ENCODE assay signal across 2 cellular contexts in the genomic region with DNA sequence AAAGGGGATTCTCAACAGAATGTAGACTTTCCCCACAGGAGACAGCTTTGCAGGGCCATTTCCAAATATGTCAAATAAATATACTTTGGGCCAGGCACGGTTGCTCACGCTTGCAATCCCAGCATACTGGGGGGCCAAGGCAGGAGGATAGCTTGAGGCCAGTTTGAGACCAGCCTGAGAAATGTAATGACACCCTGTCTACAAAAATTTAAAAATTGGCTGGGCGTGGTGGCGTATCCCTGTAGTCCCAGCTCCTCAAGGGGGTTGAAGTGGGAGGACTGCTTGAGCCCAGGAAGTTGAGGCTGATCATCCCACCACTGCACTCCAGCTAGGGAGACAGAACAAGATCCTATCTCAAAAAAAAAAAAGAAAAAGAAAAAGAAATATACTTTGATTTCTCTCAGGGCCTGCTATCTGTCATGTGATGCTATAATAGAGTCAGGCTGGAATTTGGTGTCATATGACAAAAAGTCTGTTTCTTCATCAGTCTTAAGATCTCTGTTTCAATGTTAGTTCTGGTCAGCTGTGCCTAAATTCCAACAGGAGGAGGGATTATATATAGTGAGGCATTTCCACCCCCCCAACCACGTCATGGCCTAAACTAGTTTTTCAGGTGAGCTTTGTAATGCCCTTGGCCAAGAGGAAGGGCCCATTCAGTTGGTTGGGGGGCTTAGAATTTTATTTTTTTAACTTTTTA.
A peak's percentile ranks its signal among the peaks of the same experiment; 100 is the strongest.
TF ChIP-seq lines count a peak whose summit lies in the region.

No MANE protein-coding gene starts in this region.

TF ChIP-seq in HEK293, 187 proteins besides CTCF, POLR2A, EP300 and RAD21:
- TF ChIP-seq ZNF645 (tag by site-specific recombination; IDR thresholded peaks at IDR 0.05): no peak
- TF ChIP-seq, protein P1, sequence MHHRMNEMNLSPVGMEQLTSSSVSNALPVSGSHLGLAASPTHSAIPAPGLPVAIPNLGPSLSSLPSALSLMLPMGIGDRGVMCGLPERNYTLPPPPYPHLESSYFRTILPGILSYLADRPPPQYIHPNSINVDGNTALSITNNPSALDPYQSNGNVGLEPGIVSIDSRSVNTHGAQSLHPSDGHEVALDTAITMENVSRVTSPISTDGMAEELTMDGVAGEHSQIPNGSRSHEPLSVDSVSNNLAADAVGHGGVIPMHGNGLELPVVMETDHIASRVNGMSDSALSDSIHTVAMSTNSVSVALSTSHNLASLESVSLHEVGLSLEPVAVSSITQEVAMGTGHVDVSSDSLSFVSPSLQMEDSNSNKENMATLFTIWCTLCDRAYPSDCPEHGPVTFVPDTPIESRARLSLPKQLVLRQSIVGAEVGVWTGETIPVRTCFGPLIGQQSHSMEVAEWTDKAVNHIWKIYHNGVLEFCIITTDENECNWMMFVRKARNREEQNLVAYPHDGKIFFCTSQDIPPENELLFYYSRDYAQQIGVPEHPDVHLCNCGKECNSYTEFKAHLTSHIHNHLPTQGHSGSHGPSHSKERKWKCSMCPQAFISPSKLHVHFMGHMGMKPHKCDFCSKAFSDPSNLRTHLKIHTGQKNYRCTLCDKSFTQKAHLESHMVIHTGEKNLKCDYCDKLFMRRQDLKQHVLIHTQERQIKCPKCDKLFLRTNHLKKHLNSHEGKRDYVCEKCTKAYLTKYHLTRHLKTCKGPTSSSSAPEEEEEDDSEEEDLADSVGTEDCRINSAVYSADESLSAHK (tag by site-specific recombination; IDR thresholded peaks at IDR 0.05): 0 out of 2 replicates have a peak, but pooled peaks have one; percentile 15
- no peak for TF ChIP-seq KLF9 (tag by site-specific recombination; IDR thresholded peaks at IDR 0.05; ENCODE audit: low read depth)

TF ChIP-seq in K562, 482 proteins besides CTCF, POLR2A, EP300 and RAD21:
- TF ChIP-seq ZNF444 (CRISPR knock-in tag; IDR thresholded peaks at IDR 0.05): no peak
- TF ChIP-seq MAFG (tag; conservative IDR thresholded peaks at IDR 0.05): no peak
- TF ChIP-seq HDGF (IDR thresholded peaks at IDR 0.05): no peak
- no peak for TF ChIP-seq TBL1XR1 (IDR thresholded peaks at IDR 0.05; ENCODE audit: low read length in 2 of 2)
- no peak for TF ChIP-seq ELF2 (CRISPR knock-in tag; IDR thresholded peaks at IDR 0.05)
- TF ChIP-seq, protein P2, sequence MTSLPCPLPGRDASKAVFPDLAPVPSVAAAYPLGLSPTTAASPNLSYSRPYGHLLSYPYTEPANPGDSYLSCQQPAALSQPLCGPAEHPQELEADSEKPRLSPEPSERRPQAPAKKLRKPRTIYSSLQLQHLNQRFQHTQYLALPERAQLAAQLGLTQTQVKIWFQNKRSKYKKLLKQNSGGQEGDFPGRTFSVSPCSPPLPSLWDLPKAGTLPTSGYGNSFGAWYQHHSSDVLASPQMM (CRISPR knock-in tag; IDR thresholded peaks at IDR 0.05): no peak
- TF ChIP-seq ZFP1 (CRISPR knock-in tag; IDR thresholded peaks at IDR 0.05): no peak
- TF ChIP-seq IRF2 (CRISPR knock-in tag; IDR thresholded peaks at IDR 0.05): no peak
- TF ChIP-seq ZNF143 (CRISPR knock-in tag; IDR thresholded peaks at IDR 0.05): no peak
- peak; percentile 87 for TF ChIP-seq TFE3 (CRISPR knock-in tag; IDR thresholded peaks at IDR 0.05)
- no peak for TF ChIP-seq ILF3 (IDR thresholded peaks at IDR 0.05; ENCODE audit: borderline replicate concordance)
- TF ChIP-seq, protein P3, sequence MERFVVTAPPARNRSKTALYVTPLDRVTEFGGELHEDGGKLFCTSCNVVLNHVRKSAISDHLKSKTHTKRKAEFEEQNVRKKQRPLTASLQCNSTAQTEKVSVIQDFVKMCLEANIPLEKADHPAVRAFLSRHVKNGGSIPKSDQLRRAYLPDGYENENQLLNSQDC (CRISPR knock-in tag; IDR thresholded peaks at IDR 0.05): no peak
- TF ChIP-seq XRCC4 (IDR thresholded peaks at IDR 0.05; ENCODE audit: extremely low read depth, insufficient read depth, insufficient read length): no peak
- TF ChIP-seq EHMT2 (IDR thresholded peaks at IDR 0.05): no peak
- TF ChIP-seq FUS (optimal IDR thresholded peaks at IDR 0.05; ENCODE audit: low read depth, low read length): no peak
- no peak for TF ChIP-seq MXI1 (IDR thresholded peaks at IDR 0.05; ENCODE audit: low read depth, low read length)
- no peak for TF ChIP-seq FOXP4 (CRISPR knock-in tag; IDR thresholded peaks at IDR 0.05; ENCODE audit: borderline replicate concordance)
- TF ChIP-seq E2F6 (IDR thresholded peaks at IDR 0.05; ENCODE audit: borderline replicate concordance in 1 of 2, extremely low read depth in 1 of 2, insufficient read depth in 1 of 2, insufficient read length in 1 of 2, low read depth in 1 of 2, low read length in 1 of 2, poor library complexity in 1 of 2, severe bottlenecking in 1 of 2): no peak
- TF ChIP-seq VEZF1 (CRISPR knock-in tag; IDR thresholded peaks at IDR 0.05): no peak; the same call in 1 of the 2 replicates
- TF ChIP-seq, protein P4, sequence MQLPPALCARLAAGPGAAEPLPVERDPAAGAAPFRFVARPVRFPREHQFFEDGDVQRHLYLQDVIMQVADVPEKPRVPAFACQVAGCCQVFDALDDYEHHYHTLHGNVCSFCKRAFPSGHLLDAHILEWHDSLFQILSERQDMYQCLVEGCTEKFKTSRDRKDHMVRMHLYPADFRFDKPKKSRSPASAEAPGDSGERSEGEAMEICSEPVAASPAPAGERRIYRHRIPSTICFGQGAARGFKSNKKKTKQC (CRISPR knock-in tag; IDR thresholded peaks at IDR 0.05): no peak
- no peak for TF ChIP-seq BCL6 (CRISPR knock-in tag; IDR thresholded peaks at IDR 0.05)
- no peak for TF ChIP-seq U2AF2 (optimal IDR thresholded peaks at IDR 0.05; ENCODE audit: low read depth, low read length)
- TF ChIP-seq FOXJ2 (tag; IDR thresholded peaks at IDR 0.05): 0 out of 2 replicates have a peak, but pooled peaks have one; percentile 38
- no peak for TF ChIP-seq XRCC3 (IDR thresholded peaks at IDR 0.05)
- 0 out of 2 replicates have a peak, but pooled peaks have one; percentile 26 for TF ChIP-seq SMARCE1 (IDR thresholded peaks at IDR 0.05)
- no peak for TF ChIP-seq MYNN (IDR thresholded peaks at IDR 0.05)
- no peak for TF ChIP-seq MYNN (CRISPR knock-in tag; IDR thresholded peaks at IDR 0.05)
- no peak for TF ChIP-seq E4F1 (CRISPR knock-in tag; IDR thresholded peaks at IDR 0.05; ENCODE audit: borderline replicate concordance)
- TF ChIP-seq YBX1 (IDR thresholded peaks at IDR 0.05): no peak
- TF ChIP-seq ZNF23 (CRISPR knock-in tag; IDR thresholded peaks at IDR 0.05): no peak
- TF ChIP-seq KLF13 (tag; IDR thresholded peaks at IDR 0.05; ENCODE audit: borderline replicate concordance, low read depth): no peak
- TF ChIP-seq FOXA3 (CRISPR knock-in tag; conservative IDR thresholded peaks at IDR 0.05 in 1 of 2, IDR thresholded peaks at IDR 0.05 in 1 of 2): no peak
- TF ChIP-seq TOE1 (IDR thresholded peaks at IDR 0.05; ENCODE audit: borderline replicate concordance): no peak
- TF ChIP-seq TOE1 (CRISPR knock-in tag; IDR thresholded peaks at IDR 0.05; ENCODE audit: borderline replicate concordance, low read depth): no peak
- TF ChIP-seq TEAD1 (CRISPR knock-in tag; IDR thresholded peaks at IDR 0.05): peak in 1 of 2 experiments; percentile 87; a peak in 2 of 4 replicates
- TF ChIP-seq, protein P5, sequence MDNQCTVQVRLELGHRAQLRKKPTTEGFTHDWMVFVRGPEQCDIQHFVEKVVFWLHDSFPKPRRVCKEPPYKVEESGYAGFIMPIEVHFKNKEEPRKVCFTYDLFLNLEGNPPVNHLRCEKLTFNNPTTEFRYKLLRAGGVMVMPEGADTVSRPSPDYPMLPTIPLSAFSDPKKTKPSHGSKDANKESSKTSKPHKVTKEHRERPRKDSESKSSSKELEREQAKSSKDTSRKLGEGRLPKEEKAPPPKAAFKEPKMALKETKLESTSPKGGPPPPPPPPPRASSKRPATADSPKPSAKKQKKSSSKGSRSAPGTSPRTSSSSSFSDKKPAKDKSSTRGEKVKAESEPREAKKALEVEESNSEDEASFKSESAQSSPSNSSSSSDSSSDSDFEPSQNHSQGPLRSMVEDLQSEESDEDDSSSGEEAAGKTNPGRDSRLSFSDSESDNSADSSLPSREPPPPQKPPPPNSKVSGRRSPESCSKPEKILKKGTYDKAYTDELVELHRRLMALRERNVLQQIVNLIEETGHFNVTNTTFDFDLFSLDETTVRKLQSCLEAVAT (IDR thresholded peaks at IDR 0.05): no peak
- TF ChIP-seq TEAD2 (tag; IDR thresholded peaks at IDR 0.05): peak; percentile 79
- peak; percentile 40; the same call in 1 of the 2 replicates for TF ChIP-seq RAD51 (IDR thresholded peaks at IDR 0.05; ENCODE audit: borderline replicate concordance, low read depth)
- TF ChIP-seq USF2 (CRISPR knock-in tag; IDR thresholded peaks at IDR 0.05): peak; percentile 15; the same call in 1 of the 2 replicates
